In the genomic region with DNA sequence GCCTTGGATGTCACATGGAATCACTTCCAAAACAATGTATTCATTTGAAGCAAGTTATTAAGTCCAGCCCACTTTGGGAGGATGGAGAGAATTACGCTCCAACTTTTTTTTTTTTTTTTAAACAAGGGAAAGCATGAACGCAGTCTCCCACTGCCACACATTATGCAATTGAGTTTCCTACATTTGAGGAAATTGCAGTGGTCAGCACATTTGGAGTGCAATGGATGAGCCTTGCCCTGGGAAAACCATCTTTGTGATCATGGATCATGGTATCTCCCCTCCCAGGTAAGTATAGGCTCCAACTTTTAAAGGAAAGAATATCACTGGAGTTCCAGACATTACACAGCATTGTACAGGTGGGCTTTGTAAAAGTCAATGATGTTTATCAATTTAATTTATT, we compare ENCODE assay signal across 9 cellular contexts. TPM values are rescaled to one million over a fixed set of nuclear protein-coding genes. Genes with fewer than 3 reads are reported as not detected.
"Had no signal": no experiment of that assay in that cellular context is flagged by ENCODE, and none has a peak within 500 bp of the region (broad histone marks: within the 10 kb centered on the region; RNA-seq: fewer than 3 reads in every experiment).

No MANE protein-coding gene starts in this region.

- H3K4me1 ChIP-seq: HAP-1 had no signal

- H3K4me3 ChIP-seq: HAP-1 had no signal

- H3K4me2 ChIP-seq: KMS-11 had no signal

- ATAC-seq: HCT116 had no signal

- FAIRE-seq: HTR-8/SVneo had no signal

- H3K9ac ChIP-seq: KMS-11 had no signal

- DNase-seq: GOT3, H7, Karpas-422, KBM-7 had no signal

- H3K9me3 ChIP-seq: HAP-1 had no signal

- H3K36me3 ChIP-seq: HAP-1 had no signal

- H3K27ac ChIP-seq: KMS-11 had no signal

RNA-seq across cellular contexts. Expression of gene MAP10, which starts 26.7 kb away (rescaled TPM):
- total RNA-seq: HT-29 had no signal
